In genomic region chr1:51488372-51489050, GRCh38 we compare ENCODE assay signal across 16 cellular contexts. TPM values are rescaled to one million over a fixed set of nuclear protein-coding genes. Genes with fewer than 3 reads are reported as not detected.
DNase-seq lines count a peak whose midpoint lies in the region; ATAC-seq and TF ChIP-seq lines count a peak whose summit lies in the region.
"Had no signal": no experiment of that assay in that cellular context is flagged by ENCODE, and none has a peak within 500 bp of the region (broad histone marks: within the 10 kb centered on the region; RNA-seq: fewer than 3 reads in every experiment).

No MANE protein-coding gene starts in this region.

- peaks cover 0 to 45% of the 10 kb centered on the region in 2 donors for H3K4me1 ChIP-seq in right atrium auricular region
- H3K4me1 ChIP-seq in skeletal muscle tissue (ENCODE audit: control insufficient read depth in 3 of 3, insufficient read depth in 3 of 3, low read length in 3 of 3), result peaks cover 5 to 17% (median 11%) of the 10 kb centered on the region in 3 donors
- H3K4me1 ChIP-seq in neural progenitor cell, result no peaks in the 10 kb centered on the region

- TF ChIP-seq CTCF in right atrium auricular region (IDR thresholded peaks at IDR 0.05) (no peak), neural progenitor cell (IDR thresholded peaks at IDR 0.05) (no peak)

- no peak for DNase-seq in HEK293T (ENCODE audit: extremely low spot score)
- DNase-seq in astrocyte of the hippocampus (ENCODE audit: low read depth, low spot score), result peak; percentile 10
- no peak for DNase-seq in right atrium auricular region (ENCODE audit: low spot score)
- DNase-seq in neural progenitor cell (ENCODE audit: low spot score), result no peak
- DNase-seq: activated T-cell treated with anti-CD3 and anti-CD28 coated beads, Interleukin-2, amount 50 U/mL, for 72 hours; Calu3; esophagus squamous epithelium; kidney; NCI-H69; SIG-M5; stimulated activated CD4-positive, alpha-beta T cell treated with anti-CD3 and anti-CD28 coated beads, Interleukin-4, amount 100 ng/mL, for 4 hours; stimulated activated naive CD8-positive, alpha-beta T cell treated with anti-CD3 and anti-CD28 coated beads, Interleukin-15, amount 100 ng/mL, for 72 hours had no signal

- H3K4me2 ChIP-seq in neural progenitor cell, result no peak overlapping the region

- no peak overlapping the region for H3K4me3 Mint-ChIP-seq in neural progenitor cell
- H3K4me3 Mint-ChIP-seq: activated T-cell treated with anti-CD3 and anti-CD28 coated beads, Interleukin-2, amount 50 U/mL, for 72 hours; stimulated activated naive CD8-positive, alpha-beta T cell treated with anti-CD3 and anti-CD28 coated beads, Interleukin-15, amount 100 ng/mL, for 72 hours had no signal

- ATAC-seq in HG03108 (IDR thresholded peaks at IDR 0.05; ENCODE audit: unreplicated experiment) (no peak), HG02763 (IDR thresholded peaks at IDR 0.05; ENCODE audit: unreplicated experiment) (no peak)
- ATAC-seq: activated T-cell treated with anti-CD3 and anti-CD28 coated beads, Interleukin-2, amount 50 U/mL, for 72 hours; stimulated activated naive CD8-positive, alpha-beta T cell treated with anti-CD3 and anti-CD28 coated beads, Interleukin-15, amount 100 ng/mL, for 72 hours had no signal

- CTCF ChIA-PET in HEK293T (lab: Yijun Ruan, JAX), result interaction anchor here (0.5 to 0.6 kb wide), 2 partner anchors 24 to 741 kb away, joined by 4 read pairs; no protein-coding TSS in a partner anchor

- H4K20me1 ChIP-seq in neural progenitor cell (ENCODE audit: low read depth), result no peaks in the 10 kb centered on the region

- H3K27ac ChIP-seq in right atrium auricular region (peak overlapping the region; percentile 20 to 33), skeletal muscle tissue (ENCODE audit: low read depth, low read length) (peak overlapping the region; percentile 8), neural progenitor cell (no peak overlapping the region)
- H3K27ac ChIP-seq: breast epithelium, esophagus squamous epithelium had no signal

- H3K27me3 Mint-ChIP-seq in neural progenitor cell (ENCODE audit: insufficient read depth, low read depth), result no peaks in the 10 kb centered on the region
- H3K27me3 Mint-ChIP-seq: stimulated activated naive CD8-positive, alpha-beta T cell treated with anti-CD3 and anti-CD28 coated beads, Interleukin-15, amount 100 ng/mL, for 72 hours had no signal

- no peaks in the 10 kb centered on the region for H3K27me3 ChIP-seq in right atrium auricular region
- no peaks in the 10 kb centered on the region for H3K27me3 ChIP-seq in skeletal muscle tissue (ENCODE audit: control insufficient read depth in 3 of 3, insufficient read depth in 3 of 3, low read length in 3 of 3)
- no peaks in the 10 kb centered on the region for H3K27me3 ChIP-seq in neural progenitor cell
- H3K27me3 ChIP-seq: breast epithelium, esophagus squamous epithelium had no signal

- H3K9me3 Mint-ChIP-seq in neural progenitor cell, result no peaks in the 10 kb centered on the region
- H3K9me3 Mint-ChIP-seq: activated T-cell treated with anti-CD3 and anti-CD28 coated beads, Interleukin-2, amount 50 U/mL, for 72 hours; stimulated activated naive CD8-positive, alpha-beta T cell treated with anti-CD3 and anti-CD28 coated beads, Interleukin-15, amount 100 ng/mL, for 72 hours had no signal

- H3K4me3 ChIP-seq in right atrium auricular region (no peak overlapping the region), skeletal muscle tissue (ENCODE audit: low read length in 3 of 3) (no peak overlapping the region), neural progenitor cell (no peak overlapping the region)
- H3K4me3 ChIP-seq: breast epithelium, esophagus squamous epithelium had no signal

- H3K36me3 ChIP-seq in right atrium auricular region (no peaks in the 10 kb centered on the region), skeletal muscle tissue (ENCODE audit: control insufficient read depth in 3 of 3, insufficient read depth in 3 of 3, low read length in 3 of 3) (peaks cover 0 to 2% (median 0%) of the 10 kb centered on the region in 3 donors), neural progenitor cell (no peaks in the 10 kb centered on the region)
- H3K36me3 ChIP-seq: breast epithelium, esophagus squamous epithelium had no signal

- POLR2A ChIA-PET in HEK293T (lab: Yijun Ruan, JAX), result no interaction called here

- no peak overlapping the region for H2AFZ ChIP-seq in neural progenitor cell (replicated peaks)

- peaks cover 5% of the 10 kb centered on the region for H3F3A ChIP-seq in neural progenitor cell (ENCODE audit: low read depth)

- peaks cover 17% of the 10 kb centered on the region for H3K79me2 ChIP-seq in neural progenitor cell (ENCODE audit: low read depth)

- H3K9me3 ChIP-seq in right atrium auricular region (no peaks in the 10 kb centered on the region), skeletal muscle tissue (ENCODE audit: control insufficient read depth in 3 of 3, low read length in 3 of 3) (no peaks in the 10 kb centered on the region), neural progenitor cell (ENCODE audit: low read depth) (no peaks in the 10 kb centered on the region)
- H3K9me3 ChIP-seq: breast epithelium, esophagus squamous epithelium had no signal

- no peaks in the 10 kb centered on the region for H3K36me3 Mint-ChIP-seq in neural progenitor cell

- no peaks in the 10 kb centered on the region for H3K4me1 Mint-ChIP-seq in neural progenitor cell

- H3K9ac ChIP-seq in skeletal muscle tissue (ENCODE audit: low read depth in 1 of 3, low read length in 3 of 3) (no peak overlapping the region), neural progenitor cell (no peak overlapping the region)

- no peak overlapping the region for H3K27ac Mint-ChIP-seq in neural progenitor cell
- H3K27ac Mint-ChIP-seq: activated T-cell treated with anti-CD3 and anti-CD28 coated beads, Interleukin-2, amount 50 U/mL, for 72 hours; stimulated activated naive CD8-positive, alpha-beta T cell treated with anti-CD3 and anti-CD28 coated beads, Interleukin-15, amount 100 ng/mL, for 72 hours had no signal

TF ChIP-seq in HEK293T, 16 proteins besides CTCF, POLR2A, EP300 and RAD21:
- TF ChIP-seq ZNF384 (IDR thresholded peaks at IDR 0.05), result peak; percentile 99
- no peak for TF ChIP-seq PKNOX1 (IDR thresholded peaks at IDR 0.05)

RNA-seq across cellular contexts. Expression of gene EPS15, which starts 30.6 kb away (rescaled TPM):
- total RNA-seq in right atrium auricular region, result 10 to 100 TPM; 50.0 to 54.7 TPM
- 44.9 TPM for total RNA-seq in skeletal muscle tissue
- total RNA-seq in neural progenitor cell (ENCODE audit: low replicate concordance), result 36.3 and 42.0 TPM in 2 replicates
